ENCODE assay signal across 17 cellular contexts in the genomic region with DNA sequence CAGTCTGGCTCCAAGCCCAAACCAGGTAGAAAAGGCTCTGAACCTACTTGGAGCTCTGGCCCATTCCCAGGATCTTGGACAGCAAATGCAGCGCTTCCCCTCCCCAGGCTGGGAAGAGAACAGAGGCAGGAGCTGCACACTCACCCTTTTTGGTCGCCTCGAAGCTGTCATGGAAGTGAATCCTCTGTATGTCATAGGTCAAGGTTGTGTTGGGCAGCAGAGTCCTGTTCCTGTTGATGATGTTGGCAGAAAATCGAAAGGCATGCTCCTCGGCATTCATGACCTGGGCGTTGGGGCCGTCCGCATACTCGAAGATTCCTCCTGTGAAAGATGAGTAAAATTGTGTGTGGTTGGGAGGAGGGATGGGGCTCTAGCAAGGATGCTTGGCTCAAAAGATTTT.
"Had no signal": no experiment of that assay in that cellular context is flagged by ENCODE, and none has a peak within 500 bp of the region (broad histone marks: within the 10 kb centered on the region; RNA-seq: fewer than 3 reads in every experiment).

No MANE protein-coding gene starts in this region.

- H3K27ac Mint-ChIP-seq: activated naive CD4-positive, alpha-beta T cell treated with anti-CD3 and anti-CD28 coated beads, Interleukin-2, amount 50 U/mL, for 72 hours; nephron; stimulated activated naive CD8-positive, alpha-beta T cell treated with anti-CD3 and anti-CD28 coated beads, Interleukin-15, amount 100 ng/mL, for 72 hours had no signal

- H3K36me3 Mint-ChIP-seq: activated naive CD4-positive, alpha-beta T cell treated with anti-CD3 and anti-CD28 coated beads, Interleukin-2, amount 50 U/mL, for 72 hours had no signal

- H3K9me3 ChIP-seq: adrenal gland, breast epithelium, thoracic aorta had no signal

- DNase-seq: activated CD4-positive, alpha-beta T cell treated with anti-CD3 and anti-CD28 coated beads, Interleukin-2, amount 50 U/mL, for 4 hours; activated effector memory CD4-positive, alpha-beta T cell treated with anti-CD3 and anti-CD28 coated beads, Interleukin-2, amount 50 U/mL, for 16 hours; activated T-cell treated with anti-CD3 and anti-CD28 coated beads, Interleukin-2, amount 50 U/mL, for 4 hours; effector CD8-positive, alpha-beta T cell; mesendoderm; nucleus accumbens; posterior cingulate gyrus; small intestine; stimulated activated CD4-positive, alpha-beta T cell treated with anti-CD3 and anti-CD28 coated beads, Interleukin-4, amount 100 ng/mL, for 1 hour; stimulated activated naive CD8-positive, alpha-beta T cell treated with anti-CD3 and anti-CD28 coated beads, Interleukin-15, amount 100 ng/mL, for 72 hours; SW 1271; WERI-Rb-1 had no signal

- H3K27ac ChIP-seq: adrenal gland, breast epithelium, thoracic aorta, WERI-Rb-1 had no signal

- H3K9me3 Mint-ChIP-seq: activated naive CD4-positive, alpha-beta T cell treated with anti-CD3 and anti-CD28 coated beads, Interleukin-2, amount 50 U/mL, for 72 hours; activated T-cell treated with anti-CD3 and anti-CD28 coated beads, Interleukin-2, amount 50 U/mL, for 4 hours; nephron; stimulated activated naive CD8-positive, alpha-beta T cell treated with anti-CD3 and anti-CD28 coated beads, Interleukin-15, amount 100 ng/mL, for 72 hours had no signal

- H3K4me3 ChIP-seq: adrenal gland, breast epithelium, thoracic aorta had no signal

- H3K4me3 Mint-ChIP-seq: activated T-cell treated with anti-CD3 and anti-CD28 coated beads, Interleukin-2, amount 50 U/mL, for 4 hours; nephron; stimulated activated naive CD8-positive, alpha-beta T cell treated with anti-CD3 and anti-CD28 coated beads, Interleukin-15, amount 100 ng/mL, for 72 hours had no signal

- ATAC-seq: activated naive CD4-positive, alpha-beta T cell treated with anti-CD3 and anti-CD28 coated beads, Interleukin-2, amount 50 U/mL, for 72 hours; activated T-cell treated with anti-CD3 and anti-CD28 coated beads, Interleukin-2, amount 50 U/mL, for 4 hours; stimulated activated naive CD8-positive, alpha-beta T cell treated with anti-CD3 and anti-CD28 coated beads, Interleukin-15, amount 100 ng/mL, for 72 hours had no signal

- H3K27me3 ChIP-seq: breast epithelium had no signal

- H3K4me1 ChIP-seq: adrenal gland, breast epithelium had no signal

- H3K36me3 ChIP-seq: adrenal gland, breast epithelium, thoracic aorta had no signal

- H3K4me1 Mint-ChIP-seq: nephron; stimulated activated naive CD8-positive, alpha-beta T cell treated with anti-CD3 and anti-CD28 coated beads, Interleukin-15, amount 100 ng/mL, for 72 hours had no signal
